In genomic region chr11:86942212-86942611, GRCh38 we compare ENCODE assay signal across 1 cellular context.
TF ChIP-seq lines count a peak whose summit lies in the region.

No MANE protein-coding gene starts in this region.

TF ChIP-seq in liver, 16 proteins besides CTCF, POLR2A, EP300 and RAD21 (continued from another document):
- TF ChIP-seq REST (IDR thresholded peaks at IDR 0.05): no peak
- peak in 1 of 2 donors; percentile 21 for TF ChIP-seq RXRA (IDR thresholded peaks at IDR 0.05)
- peak in 1 of 2 donors; percentile 28 for TF ChIP-seq HNF4A (conservative IDR thresholded peaks at IDR 0.05)
- peak; percentile 94 for TF ChIP-seq ATF3 (IDR thresholded peaks at IDR 0.05)
- TF ChIP-seq ZBTB33 (IDR thresholded peaks at IDR 0.05): no peak
- no peak for TF ChIP-seq SP1 (IDR thresholded peaks at IDR 0.05)
- TF ChIP-seq GABPA (IDR thresholded peaks at IDR 0.05 in 1 of 2, conservative IDR thresholded peaks at IDR 0.05 in 1 of 2): no peak
- TF ChIP-seq TAF1 (conservative IDR thresholded peaks at IDR 0.05): no peak
- TF ChIP-seq NR2F2 (IDR thresholded peaks at IDR 0.05): no peak
- TF ChIP-seq YY1 (IDR thresholded peaks at IDR 0.05): no peak
- TF ChIP-seq JUND (IDR thresholded peaks at IDR 0.05): peak in 1 of 2 donors; percentile 65
- TF ChIP-seq FOXA2 (IDR thresholded peaks at IDR 0.05): no peak
